Comparison of ENCODE assay signal across 32 cellular contexts in genomic region chr19:14957464-14957863, GRCh38. TPM values are rescaled to one million over a fixed set of nuclear protein-coding genes. Genes with fewer than 3 reads are reported as not detected.
"Had no signal": no experiment of that assay in that cellular context is flagged by ENCODE, and none has a peak within 500 bp of the region (broad histone marks: within the 10 kb centered on the region; RNA-seq: fewer than 3 reads in every experiment).

No MANE protein-coding gene starts in this region.

- DNase-seq: stimulated activated CD4-positive, alpha-beta T cell treated with anti-CD3 and anti-CD28 coated beads, Interleukin-2, amount 100 ng/mL, for 48 hours; stimulated activated CD4-positive, alpha-beta T cell treated with anti-CD3 and anti-CD28 coated beads, Interleukin-4, amount 100 ng/mL, for 1 hour; stimulated activated CD4-positive, alpha-beta T cell treated with anti-CD3 and anti-CD28 coated beads, Interleukin-4, amount 100 ng/mL, for 24 hours; stimulated activated CD4-positive, alpha-beta T cell treated with anti-CD3 and anti-CD28 coated beads, Interleukin-4, amount 100 ng/mL, for 4 hours; stimulated activated CD8-positive, alpha-beta memory T cell treated with anti-CD3 and anti-CD28 coated beads, Interleukin-4, amount 100 ng/mL, for 48 hours; stimulated activated naive B cell treated with anti-CD40 and anti-IgM and Interleukin-4, amounts not matched to agents 10 μg/mL and 1 μg/mL and 100 μg/mL, for 72 hours; stimulated activated naive CD4-positive, alpha-beta T cell; stimulated activated naive CD4-positive, alpha-beta T cell treated with Interleukin-2 at 50 U/mL for 16 hours; stimulated activated naive CD8-positive, alpha-beta T cell treated with anti-CD3 and anti-CD28 coated beads, Interleukin-15, amount 100 ng/mL, for 72 hours; stimulated activated naive CD8-positive, alpha-beta T cell treated with anti-CD3 and anti-CD28 coated beads, Interleukin-15, Interleukin-2, amounts not matched to agents 100 U/mL and 50 U/mL, for 24 hours; stomach; substantia nigra; testis; thyroid gland; tibial artery; transverse colon; trophoblast cell; upper lobe of left lung; upper lobe of right lung; uterus had no signal

- FAIRE-seq: urothelium cell line had no signal

- H3K9me3 ChIP-seq: testis, thyroid gland, uterus, vagina had no signal

- H3K4me1 ChIP-seq: stomach, suprapubic skin, testis, thyroid gland, tibial artery, tibial nerve, transverse colon, upper lobe of left lung, upper lobe of right lung, uterus, vagina had no signal

- ATAC-seq: stimulated activated effector memory CD8-positive, alpha-beta T cell treated with anti-CD3 and anti-CD28 coated beads, Interleukin-12 subunit alpha, Interleukin-12 subunit beta, amount 100 ng/mL, for 72 hours; stimulated activated memory B cell treated with anti-CD40 and anti-IgM and Interleukin-4, amounts not matched to agents 10 μg/mL and 1 μg/mL and 100 μg/mL, for 72 hours; stimulated activated naive B cell treated with anti-CD40 and anti-IgM and Interleukin-4, amounts not matched to agents 10 μg/mL and 1 μg/mL and 100 μg/mL, for 72 hours; stimulated activated naive CD8-positive, alpha-beta T cell treated with anti-CD3 and anti-CD28 coated beads, Interleukin-15, amount 100 ng/mL, for 72 hours; stimulated activated naive CD8-positive, alpha-beta T cell treated with anti-CD3 and anti-CD28 coated beads, Interleukin-15, Interleukin-2, amounts not matched to agents 100 U/mL and 50 U/mL, for 24 hours; upper lobe of right lung had no signal

- H3K4me3 ChIP-seq: stomach, suprapubic skin, testis, thoracic aorta, thyroid gland, tibial artery, tibial nerve, transverse colon, upper lobe of left lung, upper lobe of right lung, uterus, vagina had no signal

- H3K27me3 ChIP-seq: testis, thyroid gland, tibial nerve, upper lobe of left lung, upper lobe of right lung, uterus, vagina had no signal

- H3K27ac ChIP-seq: stomach, suprapubic skin, testis, thoracic aorta, thyroid gland, tibial artery, tibial nerve, transverse colon, upper lobe of left lung, upper lobe of right lung, uterus, vagina had no signal

- H3K36me3 ChIP-seq: stomach, thoracic aorta, thyroid gland, tibial artery, tibial nerve, transverse colon, upper lobe of left lung, upper lobe of right lung, uterus, vagina had no signal

RNA-seq across cellular contexts. Expression of gene OR7C2, which starts 16.2 kb away (rescaled TPM):
- total RNA-seq: stomach, subcutaneous adipose tissue, suprapubic skin, temporal lobe, testis, thoracic aorta, thyroid gland, tibial nerve, transverse colon, upper lobe of left lung, upper lobe of right lung, ureter, urinary bladder, uterus, vagina had no signal
- polyA plus RNA-seq: stomach, thymus, urinary bladder had no signal

RNA-seq across cellular contexts. Expression of gene SLC1A6, which starts 22.2 kb away (rescaled TPM):
- total RNA-seq: subcutaneous adipose tissue, thoracic aorta, tibial nerve, transverse colon, upper lobe of left lung, upper lobe of right lung, urinary bladder, vagina had no signal
- polyA plus RNA-seq: stomach, urinary bladder had no signal
